14 cellular contexts compared by ENCODE assay signal in the genomic region with DNA sequence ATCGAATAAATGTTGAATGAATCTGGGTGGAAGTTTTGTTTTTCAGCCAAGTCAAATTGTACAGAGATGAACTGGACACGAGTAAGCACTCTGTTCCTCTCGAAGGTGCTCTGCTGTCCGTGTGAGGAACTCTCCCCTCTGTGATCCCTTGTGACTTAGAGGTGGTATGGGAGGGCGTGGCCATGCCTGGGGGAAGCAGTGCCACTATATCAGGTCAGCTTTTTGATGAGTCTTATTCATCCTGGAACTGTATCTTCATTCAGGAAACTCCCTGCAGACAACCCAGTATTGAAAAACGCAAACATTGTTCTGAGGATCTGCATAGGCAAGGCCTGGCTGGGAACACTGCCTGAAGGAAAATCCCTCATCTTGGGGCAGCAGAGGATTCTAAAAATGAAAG. TPM values are rescaled to one million over a fixed set of nuclear protein-coding genes. Genes with fewer than 3 reads are reported as not detected.
DNase-seq lines count a peak whose midpoint lies in the region; ATAC-seq and TF ChIP-seq lines count a peak whose summit lies in the region.
"Had no signal": no experiment of that assay in that cellular context is flagged by ENCODE, and none has a peak within 500 bp of the region (broad histone marks: within the 10 kb centered on the region; RNA-seq: fewer than 3 reads in every experiment).

No MANE protein-coding gene starts in this region.

- peaks cover 9% of the 10 kb centered on the region for H3K9me3 Mint-ChIP-seq in activated T-cell treated with anti-CD3 and anti-CD28 coated beads, Interleukin-2, amount 50 U/mL, for 4 hours

- H3K79me1 ChIP-seq in trophoblast cell (ENCODE audit: low read length), result no peaks in the 10 kb centered on the region

- H3K4me1 Mint-ChIP-seq in activated T-cell treated with anti-CD3 and anti-CD28 coated beads, Interleukin-2, amount 50 U/mL, for 4 hours (ENCODE audit: low read depth), result peaks cover 4% of the 10 kb centered on the region

- H3K4me2 ChIP-seq in PC-3 (ENCODE audit: low read length) (no peak overlapping the region), trophoblast cell (ENCODE audit: low read length) (no peak overlapping the region)

- no peak overlapping the region for H3K27ac ChIP-seq in PC-3 (ENCODE audit: low read length)
- no peak overlapping the region for H3K27ac ChIP-seq in trophoblast cell (ENCODE audit: low read depth, low read length)
- H3K27ac ChIP-seq: spleen had no signal

- H2AK5ac ChIP-seq in trophoblast cell (ENCODE audit: low read length), result no peak overlapping the region

- CTCF ChIA-PET in PC-3 (lab: Charles Lee), result no interaction called here

- no peak overlapping the region for H3K4me3 Mint-ChIP-seq in activated T-cell treated with anti-CD3 and anti-CD28 coated beads, Interleukin-2, amount 50 U/mL, for 4 hours
- H3K4me3 Mint-ChIP-seq: memory B cell had no signal

- no peaks in the 10 kb centered on the region for H3K9me3 ChIP-seq in PC-3 (ENCODE audit: low read length)
- peaks cover 1% of the 10 kb centered on the region for H3K9me3 ChIP-seq in trophoblast cell (ENCODE audit: insufficient read depth, low read depth, low read length)

- POLR2A ChIA-PET in PC-3 (lab: Charles Lee; ENCODE audit: unreplicated experiment), result no interaction called here

- H3K9ac ChIP-seq in PC-3 (ENCODE audit: low read length) (no peak overlapping the region), trophoblast cell (ENCODE audit: low read length) (no peak overlapping the region)

- H3K27me3 ChIP-seq in PC-3 (ENCODE audit: low read length) (peaks cover 14% of the 10 kb centered on the region), trophoblast cell (ENCODE audit: insufficient read depth, low read length) (no peaks in the 10 kb centered on the region)

- TF ChIP-seq CTCF in PC-3 (conservative IDR thresholded peaks at IDR 0.05; ENCODE audit: low read depth, low read length), result no peak

- H4K8ac ChIP-seq in trophoblast cell (ENCODE audit: low read depth, low read length), result no peak overlapping the region

- H3K18ac ChIP-seq in trophoblast cell (ENCODE audit: low read length), result no peak overlapping the region

- BruUV-seq in PC-3 (replicated peaks; lab: Mats Ljungman, UMichigan), result no TSS peak

- no peaks in the 10 kb centered on the region for H3F3A ChIP-seq in PC-3 (ENCODE audit: low read length, unreplicated experiment)

- intact Hi-C loops in PC-3 (cut with micrococcal nuclease), result no loop called here

- no peak overlapping the region for H3K14ac ChIP-seq in trophoblast cell (ENCODE audit: low read length)

- no peak overlapping the region for H2BK12ac ChIP-seq in trophoblast cell (ENCODE audit: low read length)

- H3K79me2 ChIP-seq in PC-3 (ENCODE audit: low read length) (no peaks in the 10 kb centered on the region), trophoblast cell (ENCODE audit: control insufficient read depth, insufficient read depth, low read length, poor library complexity) (no peaks in the 10 kb centered on the region)

- H2BK5ac ChIP-seq in trophoblast cell (ENCODE audit: low read depth, low read length, poor library complexity), result no peak overlapping the region

- H3K36me3 ChIP-seq in PC-3 (ENCODE audit: low read depth, low read length) (no peaks in the 10 kb centered on the region), trophoblast cell (ENCODE audit: control insufficient read depth in 1 of 2, insufficient read depth in 2 of 2, low read length in 2 of 2) (no peaks in the 10 kb centered on the region)
- H3K36me3 ChIP-seq: spleen had no signal

- H3K23ac ChIP-seq in trophoblast cell (ENCODE audit: low read length), result no peak overlapping the region

- no peak overlapping the region for H3K4me3 ChIP-seq in PC-3 (ENCODE audit: low read length)
- H3K4me3 ChIP-seq in trophoblast cell (ENCODE audit: low read depth, low read length), result no peak overlapping the region
- H3K4me3 ChIP-seq: spleen had no signal

- no peaks in the 10 kb centered on the region for H3K4me1 ChIP-seq in PC-3 (ENCODE audit: insufficient read depth, low read length)
- peaks cover 0 to 2% of the 10 kb centered on the region in 2 experiments for H3K4me1 ChIP-seq in trophoblast cell (ENCODE audit: control insufficient read depth in 1 of 2, insufficient read depth in 2 of 2, low read length in 2 of 2)
- H3K4me1 ChIP-seq: spleen had no signal

- no peak overlapping the region for H2AFZ ChIP-seq in PC-3 (ENCODE audit: low read length)
- H2AFZ ChIP-seq in trophoblast cell (ENCODE audit: insufficient read depth, low read length, poor library complexity), result no peak overlapping the region

- no peak for DNase-seq in activated T-cell treated with anti-CD3 and anti-CD28 coated beads, Interleukin-2, amount 50 U/mL, for 4 hours
- DNase-seq in activated T-cell treated with anti-CD3 and anti-CD28 coated beads, Interleukin-2, amount 50 U/mL, for 1 hour, result no peak
- DNase-seq in PC-3 (peak; percentile 8), trophoblast cell (peak; percentile 88 to 97), NCI-H2227 (lab: John Stamatoyannopoulos, UW; ENCODE audit: unreplicated experiment) (no peak), NCI-H748 treated with DMSO at 0.1 percent for 48 hours (lab: John Stamatoyannopoulos, UW) (no peak)
- DNase-seq: activated CD4-positive, CD25-positive, alpha-beta regulatory T cell; activated gamma-delta T cell; NCI-H1694 treated with DMSO at 0.1 percent for 48 hours; occipital lobe; spleen had no signal

- peak; percentile 12 to 61 for ATAC-seq in activated T-cell treated with anti-CD3 and anti-CD28 coated beads, Interleukin-2, amount 50 U/mL, for 4 hours
- ATAC-seq in GM21723 (IDR thresholded peaks at IDR 0.05; ENCODE audit: unreplicated experiment) (peak; percentile 46), PC-3 (no peak), HG03520 (IDR thresholded peaks at IDR 0.05; ENCODE audit: unreplicated experiment) (no peak)

- no peaks in the 10 kb centered on the region for H3K36me3 Mint-ChIP-seq in activated T-cell treated with anti-CD3 and anti-CD28 coated beads, Interleukin-2, amount 50 U/mL, for 4 hours (ENCODE audit: insufficient read depth)

- H3K4ac ChIP-seq in trophoblast cell (ENCODE audit: low read depth, low read length), result no peak overlapping the region

- no peak overlapping the region for H4K12ac ChIP-seq in trophoblast cell (ENCODE audit: low read depth, low read length)

- no peak overlapping the region for H2BK120ac ChIP-seq in trophoblast cell (ENCODE audit: insufficient read depth, low read length, poor library complexity)

- WGBS in trophoblast cell (ENCODE audit: extremely low coverage, insufficient coverage, insufficient read length), result no CpG with 5 or more reads among the region's 6 CpGs

- no peaks in the 10 kb centered on the region for H4K20me1 ChIP-seq in PC-3 (ENCODE audit: low read length)

- no peaks in the 10 kb centered on the region for H3K9me2 ChIP-seq in PC-3 (replicated peaks; ENCODE audit: low read length)

- H4K91ac ChIP-seq in trophoblast cell (ENCODE audit: low read depth, low read length), result no peak overlapping the region

- peaks cover 17% of the 10 kb centered on the region for H3K27me3 Mint-ChIP-seq in activated T-cell treated with anti-CD3 and anti-CD28 coated beads, Interleukin-2, amount 50 U/mL, for 4 hours (ENCODE audit: low read depth)

RNA-seq across cellular contexts. Expression of a gene that starts 45.7 kb away (rescaled TPM):
- total RNA-seq in activated T-cell treated with anti-CD3 and anti-CD28 coated beads, Interleukin-2, amount 50 U/mL, for 4 hours, result 10 to 100 TPM; 14.7 to 29.0 (median 18.8) TPM
- total RNA-seq in PC-3 (2014; rRNA removed), result 1.2 and 2.2 TPM in 2 replicates
- polyA plus RNA-seq in trophoblast cell (2013), result 17.6 and 18.3 TPM in 2 replicates

Comparison
In these comparisons a context has a peak if more than half of its experiments do, and no peak if none do; other contexts are left out.
1. ATAC-seq: peak in activated T-cell treated with anti-CD3 and anti-CD28 coated beads, Interleukin-2, amount 50 U/mL, for 4 hours (2 of 2) and GM21723 (single experiment); none in PC-3 (single experiment) and HG03520 (single experiment).
2. DNase-seq: peak in PC-3 (single experiment) and trophoblast cell (2 of 2); none in activated T-cell treated with anti-CD3 and anti-CD28 coated beads, Interleukin-2, amount 50 U/mL, for 4 hours (single experiment), activated T-cell treated with anti-CD3 and anti-CD28 coated beads, Interleukin-2, amount 50 U/mL, for 1 hour (single experiment), NCI-H2227 (single experiment) and NCI-H748 treated with DMSO at 0.1 percent for 48 hours (single experiment).